Comparison of ENCODE assay signal across 14 cellular contexts in genomic region chr10:60266513-60266912, GRCh38.
DNase-seq lines count a peak whose midpoint lies in the region; ATAC-seq and TF ChIP-seq lines count a peak whose summit lies in the region.
"Had no signal": no experiment of that assay in that cellular context is flagged by ENCODE, and none has a peak within 500 bp of the region (broad histone marks: within the 10 kb centered on the region; RNA-seq: fewer than 3 reads in every experiment).

No MANE protein-coding gene starts in this region.

- peaks cover 17% of the 10 kb centered on the region for H3K4me1 ChIP-seq in Karpas-422 (ENCODE audit: low read length)
- H3K4me1 ChIP-seq in neuronal stem cell (ENCODE audit: control insufficient read depth in 2 of 2, insufficient read depth in 1 of 2, low read depth in 1 of 2, low read length in 2 of 2), result peaks cover 0 to 3% of the 10 kb centered on the region in 2 donors
- H3K4me1 ChIP-seq: A549, BE2C, Caco-2 had no signal

- no peak overlapping the region for H2AK5ac ChIP-seq in neuronal stem cell (ENCODE audit: low read depth, low read length)

- H2BK15ac ChIP-seq in neuronal stem cell (ENCODE audit: low read length), result no peak overlapping the region

- ATAC-seq in GM19328 (IDR thresholded peaks at IDR 0.05; ENCODE audit: unreplicated experiment), result no peak
- ATAC-seq: A549, HCT116, K562 had no signal

- H3K9ac ChIP-seq in Karpas-422 (ENCODE audit: low read length) (no peak overlapping the region), SU-DHL-6 (ENCODE audit: low read length) (peak overlapping the region; percentile 53), neuronal stem cell (ENCODE audit: low read depth, low read length, poor library complexity) (no peak overlapping the region)

- no peak overlapping the region for H3K4me3 ChIP-seq in GM06990 (replicated peaks; ENCODE audit: low read depth, low read length)
- no peak overlapping the region for H3K4me3 ChIP-seq in Karpas-422 (ENCODE audit: low read length)
- peak overlapping the region; percentile 19 for H3K4me3 ChIP-seq in SU-DHL-6 (ENCODE audit: insufficient read depth, low read length, poor library complexity, severe bottlenecking)
- no peak overlapping the region for H3K4me3 ChIP-seq in neuronal stem cell (ENCODE audit: low read length in 2 of 2)
- H3K4me3 ChIP-seq: A549, K562 had no signal

- H3K23ac ChIP-seq in neuronal stem cell (ENCODE audit: low read depth, low read length, poor library complexity), result no peak overlapping the region

- peak overlapping the region; percentile 17; the same call in 1 of the 2 replicates for H2AFZ ChIP-seq in Karpas-422 (ENCODE audit: low read length)
- H2AFZ ChIP-seq in SU-DHL-6 (ENCODE audit: low read depth, low read length, severe bottlenecking), result peak overlapping the region; percentile 6
- H2AFZ ChIP-seq in neuronal stem cell (ENCODE audit: low read length), result peak overlapping the region; percentile 65

- no peaks in the 10 kb centered on the region for H3K27me3 ChIP-seq in GM06990 (replicated peaks; ENCODE audit: control insufficient read depth, insufficient read depth, low read length)
- H3K27me3 ChIP-seq in Karpas-422 (ENCODE audit: low read length), result no peaks in the 10 kb centered on the region
- no peaks in the 10 kb centered on the region for H3K27me3 ChIP-seq in SU-DHL-6 (ENCODE audit: low read length)
- H3K27me3 ChIP-seq in neuronal stem cell (ENCODE audit: control insufficient read depth in 3 of 3, insufficient read depth in 3 of 3, low read depth in 1 of 3, low read length in 3 of 3), result no peaks in the 10 kb centered on the region
- H3K27me3 ChIP-seq: BE2C had no signal

- H4K8ac ChIP-seq in neuronal stem cell (ENCODE audit: low read depth, low read length), result no peak overlapping the region

- TF ChIP-seq CTCF in GM06990 (IDR thresholded peaks at IDR 0.05; ENCODE audit: insufficient read depth, low read length, poor library complexity, severe bottlenecking), result no peak
- TF ChIP-seq CTCF in SU-DHL-6 (IDR thresholded peaks at IDR 0.05; ENCODE audit: insufficient read depth, low read length, poor library complexity, severe bottlenecking), result no peak

- H3K79me2 ChIP-seq in Karpas-422 (ENCODE audit: low read length) (no peaks in the 10 kb centered on the region), SU-DHL-6 (ENCODE audit: insufficient read depth, low read length) (no peaks in the 10 kb centered on the region)

- H2BK120ac ChIP-seq in neuronal stem cell (ENCODE audit: low read depth, low read length), result no peak overlapping the region

- no CpG with 5 or more reads among the region's 1 CpG for WGBS in neuronal stem cell (ENCODE audit: extremely low coverage in 2 of 2, insufficient read length in 2 of 2, insufficient replicate concordance in 1 of 2), 2 donors

- peak; percentile 7 for DNase-seq in GM06990 (ENCODE audit: extremely low read depth, insufficient read length)
- DNase-seq in Karpas-422, result no peak
- no peak for DNase-seq in neuronal stem cell (ENCODE audit: low spot score)
- no peak for DNase-seq in substantia nigra (lab: John Stamatoyannopoulos, UW)
- DNase-seq in mesenteric fat pad (ENCODE audit: low spot score), result no peak
- DNase-seq: BE2C; Caco-2; CD8-positive, alpha-beta memory T cell; DMS53 had no signal

- H3K9me3 ChIP-seq in Karpas-422 (ENCODE audit: low read length), result no peaks in the 10 kb centered on the region
- H3K9me3 ChIP-seq in SU-DHL-6 (ENCODE audit: insufficient read depth, low read length), result no peaks in the 10 kb centered on the region
- no peaks in the 10 kb centered on the region for H3K9me3 ChIP-seq in neuronal stem cell (replicated peaks in 1 of 2; ENCODE audit: control insufficient read depth in 2 of 2, insufficient read depth in 1 of 2, low read depth in 1 of 2, low read length in 2 of 2)
- H3K9me3 ChIP-seq: A549, BE2C, Caco-2 had no signal

- H3F3A ChIP-seq in SU-DHL-6 (ENCODE audit: insufficient read depth), result peaks cover 58% of the 10 kb centered on the region

- H3K79me1 ChIP-seq in neuronal stem cell (ENCODE audit: low read depth, low read length), result no peaks in the 10 kb centered on the region

- H3K14ac ChIP-seq in neuronal stem cell (ENCODE audit: low read length), result no peak overlapping the region

- no peak overlapping the region for H4K91ac ChIP-seq in neuronal stem cell (ENCODE audit: low read depth, low read length, poor library complexity)

- no peak overlapping the region for H3K18ac ChIP-seq in neuronal stem cell (ENCODE audit: low read length)

- no peak overlapping the region for H3K27ac ChIP-seq in Karpas-422 (ENCODE audit: low read length)
- peak overlapping the region; percentile 99 for H3K27ac ChIP-seq in SU-DHL-6 (ENCODE audit: low read depth, low read length)
- H3K27ac ChIP-seq in neuronal stem cell (replicated peaks; ENCODE audit: low read length), result no peak overlapping the region
- H3K27ac ChIP-seq in substantia nigra (ENCODE audit: low read depth, low read length, poor library complexity, severe bottlenecking), result no peak overlapping the region
- H3K27ac ChIP-seq: A549 had no signal

- H3K36me3 ChIP-seq in GM06990 (ENCODE audit: control insufficient read depth, insufficient read depth, low read length) (no peaks in the 10 kb centered on the region), Karpas-422 (ENCODE audit: insufficient read depth, low read length) (no peaks in the 10 kb centered on the region), SU-DHL-6 (ENCODE audit: low read length) (0 out of 2 replicates have a peak, but pooled peaks cover under 1% of the 10 kb centered on the region), neuronal stem cell (replicated peaks in 1 of 2; ENCODE audit: control insufficient read depth in 2 of 2, insufficient read depth in 2 of 2, low read length in 2 of 2) (no peaks in the 10 kb centered on the region)
- H3K36me3 ChIP-seq: BE2C had no signal

- H3K9me2 ChIP-seq in Karpas-422 (replicated peaks; ENCODE audit: insufficient read depth, low read length), result no peaks in the 10 kb centered on the region
- no peaks in the 10 kb centered on the region for H3K9me2 ChIP-seq in SU-DHL-6 (replicated peaks; ENCODE audit: insufficient read depth, low read length)

- H3K4me2 ChIP-seq in Karpas-422 (ENCODE audit: low read depth, low read length, poor library complexity, severe bottlenecking), result no peak overlapping the region
- H3K4me2 ChIP-seq in SU-DHL-6 (ENCODE audit: low read depth, low read length, poor library complexity, severe bottlenecking), result peak overlapping the region; percentile 91
- H3K4me2 ChIP-seq in neuronal stem cell (ENCODE audit: insufficient read depth, low read length, poor library complexity, severe bottlenecking), result no peak overlapping the region
- H3K4me2 ChIP-seq: A549 had no signal

- H3K4ac ChIP-seq in neuronal stem cell (ENCODE audit: low read length), result no peak overlapping the region

- no peaks in the 10 kb centered on the region for H4K20me1 ChIP-seq in Karpas-422 (ENCODE audit: insufficient read depth, low read depth, low read length)
- H4K20me1 ChIP-seq in SU-DHL-6 (ENCODE audit: low read depth, low read length), result no peaks in the 10 kb centered on the region

- no peak overlapping the region for H2BK5ac ChIP-seq in neuronal stem cell (ENCODE audit: low read length)

- H2BK12ac ChIP-seq in neuronal stem cell (ENCODE audit: low read length), result no peak overlapping the region

Comparison
In these comparisons a context has a peak if more than half of its experiments do, and no peak if none do; other contexts are left out.
1. H2AFZ ChIP-seq: peak in every context shown above with its lines; median percentile 65 in neuronal stem cell; 17 in Karpas-422; 6 in SU-DHL-6.